17 cellular contexts compared by ENCODE assay signal in the genomic region with DNA sequence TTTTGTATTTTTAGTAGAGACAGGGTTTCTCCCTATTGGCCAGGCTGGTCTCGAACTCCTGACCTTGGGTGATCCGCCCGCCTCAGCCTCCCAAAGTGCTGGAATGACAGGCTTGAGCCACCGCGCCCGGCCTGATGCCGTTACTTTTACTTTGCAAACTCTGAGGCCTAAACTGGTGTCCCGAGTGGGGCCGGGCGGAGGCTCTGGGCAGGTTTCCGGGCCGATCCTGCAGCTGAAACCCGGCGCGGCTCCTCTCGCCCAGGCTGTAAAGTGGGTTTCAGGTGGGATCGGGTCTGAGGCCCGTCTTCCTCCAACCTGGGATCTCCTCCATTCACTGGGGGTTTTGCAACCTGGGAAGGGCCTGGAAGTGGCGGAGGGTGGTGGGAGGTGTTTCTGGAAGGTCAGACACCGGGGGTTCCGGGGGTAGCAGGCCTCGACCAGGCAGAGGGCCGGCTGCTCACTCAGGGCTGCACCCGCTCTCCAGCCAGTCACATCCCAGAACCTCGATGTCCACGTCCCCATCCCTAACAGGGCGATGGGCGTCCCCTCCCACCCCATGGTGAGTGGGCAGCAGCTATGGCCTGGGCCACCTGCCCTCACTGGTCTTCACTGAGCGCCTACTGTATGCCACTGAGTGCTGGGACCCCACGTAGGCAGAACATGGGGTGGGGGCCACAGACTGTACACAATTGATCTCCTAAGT. TPM values are rescaled to one million over a fixed set of nuclear protein-coding genes. Genes with fewer than 3 reads are reported as not detected.
A peak's percentile ranks its signal among the peaks of the same experiment; 100 is the strongest.
DNase-seq lines count a peak whose midpoint lies in the region; FAIRE-seq and TF ChIP-seq lines count a peak whose summit lies in the region.
"Had no signal": no experiment of that assay in that cellular context is flagged by ENCODE, and none has a peak within 500 bp of the region (broad histone marks: within the 10 kb centered on the region; RNA-seq: fewer than 3 reads in every experiment).

No MANE protein-coding gene starts in this region.

- H3K9me3 ChIP-seq in H1 (ENCODE audit: insufficient read depth in 2 of 2, low read depth in 1 of 2, low read length in 1 of 2): peaks cover 0 to 7% of the 10 kb centered on the region in 2 experiments; a peak in 1 of 4 replicates

- 90% methylated on average over 30 of the region's 30 CpGs; no CpG with 5 or more reads in 1 of the 2 experiments for WGBS in H1 (ENCODE audit: extremely low coverage in 1 of 2, insufficient coverage in 1 of 2, insufficient read length in 1 of 2, insufficient replicate concordance in 2 of 2, low coverage in 1 of 2, low lambda C conversion rate in 2 of 2, missing lambda C conversion rate in 1 of 2), 2 experiments

- H2BK15ac ChIP-seq in H1 (ENCODE audit: low read length): no peak overlapping the region

- H2BK20ac ChIP-seq in H1 (ENCODE audit: low read length): no peak overlapping the region

- peak overlapping the region; percentile 11 for H3K27ac Mint-ChIP-seq in activated naive CD4-positive, alpha-beta T cell treated with anti-CD3 and anti-CD28 coated beads, Interleukin-2, amount 10 ng/mL, durations not matched to agents 7 days and 5 days
- peak overlapping the region; percentile 97 for H3K27ac Mint-ChIP-seq in progenitor cell of endocrine pancreas
- H3K27ac Mint-ChIP-seq in activated naive CD4-positive, alpha-beta T cell treated with anti-CD3 and anti-CD28 coated beads for 36 hours: no peak overlapping the region

- intact Hi-C loops in activated naive CD4-positive, alpha-beta T cell treated with anti-CD3 and anti-CD28 coated beads for 36 hours (cut with micrococcal nuclease): no loop called here

- no peak overlapping the region for H3K4me3 ChIP-seq in H1 (ENCODE audit: extremely low read depth in 1 of 4, insufficient read depth in 2 of 4, low read depth in 3 of 4, low read length in 4 of 4)

- H3K23me2 ChIP-seq in H1 (ENCODE audit: low read depth, low read length): no peaks in the 10 kb centered on the region

- POLR2A ChIA-PET in H1 (lab: Charles Lee; ENCODE audit: partially characterized antibody): interaction anchor here (0.6 to 1.5 kb wide), 6 partner anchors 14 to 66 kb away, joined by 3 to 4 read pairs (median 3); no protein-coding TSS in a partner anchor

- no peak overlapping the region for H2BK12ac ChIP-seq in H1 (ENCODE audit: low read depth, low read length)

- TF ChIP-seq POLR2A in H1 (IDR thresholded peaks at IDR 0.05; ENCODE audit: control extremely low read depth in 1 of 2, low read depth in 2 of 2, low read length in 2 of 2): no peak

- no peak overlapping the region for H4K5ac ChIP-seq in H1 (ENCODE audit: insufficient read length, low read depth, low read length)

- peaks cover 5 to 33% (median 20%) of the 10 kb centered on the region in 4 experiments for H3K36me3 ChIP-seq in H1 (ENCODE audit: control insufficient read depth in 2 of 4, insufficient read depth in 4 of 4, low read length in 3 of 4)

- DNase-seq in activated naive CD4-positive, alpha-beta T cell treated with anti-CD3 and anti-CD28 coated beads, Interleukin-2, amount 10 ng/mL, durations not matched to agents 7 days and 5 days: no peak
- DNase-seq in activated naive CD4-positive, alpha-beta T cell treated with anti-CD3 and anti-CD28 coated beads, Interleukin-2, amount 50 U/mL, for 16 hours: no peak
- DNase-seq in H1 (ENCODE audit: low read depth in 1 of 2, low spot score in 2 of 2) (no peak), progenitor cell of endocrine pancreas (ENCODE audit: low spot score, unreplicated experiment) (no peak), KBM-7 (no peak)
- DNase-seq in activated naive CD4-positive, alpha-beta T cell treated with anti-CD3 and anti-CD28 coated beads for 36 hours: no peak
- DNase-seq: 8988T, DMS153, EL, Karpas-422, NCI-H1417, NCI-H1930, NCI-H510A, NCI-H82 had no signal

- no peak overlapping the region for H4K8ac ChIP-seq in H1 (ENCODE audit: extremely low read depth, insufficient read depth, low read length)

- H3K27ac ChIP-seq in H1 (ENCODE audit: low read depth, low read length): no peak overlapping the region
- H3K27ac ChIP-seq: C4-2B had no signal

- no peak overlapping the region for H3K4me2 ChIP-seq in H1 (ENCODE audit: insufficient read depth in 1 of 2, low read depth in 2 of 2, low read length in 2 of 2)

- peaks cover 0 to 3% of the 10 kb centered on the region in 2 experiments for H4K20me1 ChIP-seq in H1 (replicated peaks in 1 of 2; ENCODE audit: control insufficient read depth in 1 of 2, insufficient read depth in 2 of 2, low read length in 2 of 2)

- in situ Hi-C loops in KBM-7 (cut with MboI; ENCODE audit: low pct_unique_long_range_greater_than_20kb, low sequenced_read_pairs): no loop called here

- no peak overlapping the region for H2AK5ac ChIP-seq in H1 (ENCODE audit: low read depth, low read length)

- peak overlapping the region; percentile 12; the same call in 1 of the 2 replicates for H2BK5ac ChIP-seq in H1 (ENCODE audit: low read depth, low read length)

- H3K23ac ChIP-seq in H1 (ENCODE audit: insufficient read length): no peak overlapping the region

- no peak overlapping the region for H4K91ac ChIP-seq in H1 (replicated peaks; ENCODE audit: insufficient read length, low read length)

- no peak overlapping the region for H3K18ac ChIP-seq in H1 (ENCODE audit: extremely low read depth, low read length)

- H2BK120ac ChIP-seq in H1 (replicated peaks; ENCODE audit: low read depth, low read length): no peak overlapping the region

- CTCF ChIA-PET in activated naive CD4-positive, alpha-beta T cell treated with anti-CD3 and anti-CD28 coated beads, Interleukin-2, amount 10 ng/mL, durations not matched to agents 7 days and 5 days (lab: Charles Lee): no interaction called here
- CTCF ChIA-PET in H1 (lab: Charles Lee; ENCODE audit: partially characterized antibody): interaction anchor here (0.7 to 2.0 kb wide), 5 partner anchors 8 to 36 kb away, joined by 3 to 8 read pairs (median 5); no protein-coding TSS in a partner anchor
- CTCF ChIA-PET in activated naive CD4-positive, alpha-beta T cell treated with anti-CD3 and anti-CD28 coated beads for 36 hours (lab: Charles Lee): no interaction called here

- H3K36me3 Mint-ChIP-seq in activated naive CD4-positive, alpha-beta T cell treated with anti-CD3 and anti-CD28 coated beads, Interleukin-2, amount 10 ng/mL, durations not matched to agents 7 days and 5 days: peaks cover 37% of the 10 kb centered on the region
- peaks cover 33% of the 10 kb centered on the region for H3K36me3 Mint-ChIP-seq in progenitor cell of endocrine pancreas (ENCODE audit: insufficient read depth)
- peaks cover 12% of the 10 kb centered on the region for H3K36me3 Mint-ChIP-seq in activated naive CD4-positive, alpha-beta T cell treated with anti-CD3 and anti-CD28 coated beads for 36 hours (ENCODE audit: low read depth)

- H3K79me1 ChIP-seq in H1 (ENCODE audit: low read depth, low read length): no peaks in the 10 kb centered on the region

- H3K14ac ChIP-seq in H1 (ENCODE audit: insufficient read length): no peak overlapping the region

- H3K9ac ChIP-seq in H1 (replicated peaks in 1 of 4; ENCODE audit: extremely low read depth in 1 of 4, low read depth in 3 of 4, low read length in 3 of 4): no peak overlapping the region

- peaks cover 0 to 8% (median 4%) of the 10 kb centered on the region in 4 experiments; a peak in 3 of 7 replicates for H3K4me1 ChIP-seq in H1 (replicated peaks in 1 of 4; ENCODE audit: control insufficient read depth in 3 of 4, insufficient read depth in 4 of 4, low read length in 3 of 4)

- H3K4me1 Mint-ChIP-seq in activated naive CD4-positive, alpha-beta T cell treated with anti-CD3 and anti-CD28 coated beads, Interleukin-2, amount 10 ng/mL, durations not matched to agents 7 days and 5 days: peaks cover 20% of the 10 kb centered on the region
- peaks cover 26% of the 10 kb centered on the region for H3K4me1 Mint-ChIP-seq in progenitor cell of endocrine pancreas (ENCODE audit: low read depth)
- peaks cover 8% of the 10 kb centered on the region for H3K4me1 Mint-ChIP-seq in activated naive CD4-positive, alpha-beta T cell treated with anti-CD3 and anti-CD28 coated beads for 36 hours (ENCODE audit: low read depth)

- TF ChIP-seq CTCF in H1 (IDR thresholded peaks at IDR 0.05; ENCODE audit: control extremely low read depth in 1 of 3, insufficient read depth in 1 of 3, low read depth in 1 of 3, low read length in 3 of 3): no peak
- TF ChIP-seq CTCF in progenitor cell of endocrine pancreas (IDR thresholded peaks at IDR 0.05; ENCODE audit: unreplicated experiment): no peak

- H3K9me3 Mint-ChIP-seq in activated naive CD4-positive, alpha-beta T cell treated with anti-CD3 and anti-CD28 coated beads, Interleukin-2, amount 10 ng/mL, durations not matched to agents 7 days and 5 days: no peaks in the 10 kb centered on the region
- no peaks in the 10 kb centered on the region for H3K9me3 Mint-ChIP-seq in progenitor cell of endocrine pancreas (ENCODE audit: low read depth)
- H3K9me3 Mint-ChIP-seq in activated naive CD4-positive, alpha-beta T cell treated with anti-CD3 and anti-CD28 coated beads for 36 hours: peaks cover 3% of the 10 kb centered on the region

- no peak for FAIRE-seq in H1 (lab: Jason Lieb, UNC)
- FAIRE-seq: H54, RCC 7860 had no signal

- H3K4ac ChIP-seq in H1 (replicated peaks; ENCODE audit: insufficient read length, low read depth, low read length): no peak overlapping the region

- H3K27me3 ChIP-seq in H1 (replicated peaks in 1 of 4; ENCODE audit: control insufficient read depth in 3 of 4, extremely low read depth in 1 of 4, insufficient read depth in 3 of 4, low read length in 3 of 4): no peaks in the 10 kb centered on the region

- H3K4me3 Mint-ChIP-seq in activated naive CD4-positive, alpha-beta T cell treated with anti-CD3 and anti-CD28 coated beads, Interleukin-2, amount 10 ng/mL, durations not matched to agents 7 days and 5 days: no peak overlapping the region
- H3K4me3 Mint-ChIP-seq in progenitor cell of endocrine pancreas (ENCODE audit: low read depth): no peak overlapping the region
- H3K4me3 Mint-ChIP-seq in activated naive CD4-positive, alpha-beta T cell treated with anti-CD3 and anti-CD28 coated beads for 36 hours: no peak overlapping the region

- TF ChIP-seq EP300 in H1 (IDR thresholded peaks at IDR 0.05; ENCODE audit: borderline replicate concordance in 1 of 2, low read depth in 2 of 2, low read length in 2 of 2): no peak

- H3K56ac ChIP-seq in H1 (replicated peaks; ENCODE audit: insufficient read length, low read depth, low read length): no peak overlapping the region

- no peak overlapping the region for H2AFZ ChIP-seq in H1 (ENCODE audit: low read length)

- TF ChIP-seq RAD21 in H1 (IDR thresholded peaks at IDR 0.05 in 1 of 2, conservative IDR thresholded peaks at IDR 0.05 in 1 of 2; ENCODE audit: low read depth in 2 of 2, low read length in 2 of 2): no peak

- no peaks in the 10 kb centered on the region for H3K27me3 Mint-ChIP-seq in activated naive CD4-positive, alpha-beta T cell treated with anti-CD3 and anti-CD28 coated beads, Interleukin-2, amount 10 ng/mL, durations not matched to agents 7 days and 5 days
- H3K27me3 Mint-ChIP-seq in progenitor cell of endocrine pancreas: no peaks in the 10 kb centered on the region
- no peaks in the 10 kb centered on the region for H3K27me3 Mint-ChIP-seq in activated naive CD4-positive, alpha-beta T cell treated with anti-CD3 and anti-CD28 coated beads for 36 hours (ENCODE audit: low read depth)

- 0 out of 4 replicates have a peak, but pooled peaks cover 0 to 3% of the 10 kb centered on the region in 2 experiments for H3K79me2 ChIP-seq in H1 (ENCODE audit: control insufficient read depth in 1 of 2, insufficient read depth in 2 of 2, low read length in 2 of 2)

RNA-seq across cellular contexts. Expression of a gene that starts 21.3 kb away (rescaled TPM):
- 87.7 and 90.1 TPM in 2 replicates for total RNA-seq in H1 (2021; fragmentation: NEBNext Ultra II Directional; extraction: Animal tissue kit (Norgen Biotek cat#: 25700))
- 177 and 264 TPM in 2 replicates for polyA plus RNA-seq in H1 (2011; rRNA removed)
- polyA plus RNA-seq in H1 (2011; cell fraction: cytosol; rRNA removed): 143 TPM
- polyA plus RNA-seq in H1 (2011; cell fraction: nucleus; rRNA removed): 218 TPM
- polyA plus RNA-seq in H1 (2012, experiment 1 of 2): 107 to 120 TPM (median 118 TPM) in 4 replicates
- polyA plus RNA-seq in H1 (2012, experiment 2 of 2): 195 TPM
- 52.1 TPM for polyA plus RNA-seq in H1 (2013, experiment 1 of 2)
- polyA plus RNA-seq in H1 (2013, experiment 2 of 2): 49.3 TPM
- polyA minus RNA-seq in H1 (2011; rRNA and poly(A)+ RNA removed): 46.1 and 53.0 TPM in 2 replicates
- polyA minus RNA-seq in H1 (2011; cell fraction: cytosol; rRNA and poly(A)+ RNA removed): 101 TPM
- 65.5 TPM for polyA minus RNA-seq in H1 (2011; cell fraction: nucleus; rRNA and poly(A)+ RNA removed)
- total RNA-seq in progenitor cell of endocrine pancreas: 71.8 and 72.3 TPM in 2 replicates
- 10 to 100 TPM; 77.8 to 82.0 TPM for total RNA-seq in activated naive CD4-positive, alpha-beta T cell treated with anti-CD3 and anti-CD28 coated beads for 36 hours

RNA-seq across cellular contexts. Expression of a gene that starts 37.0 kb away (rescaled TPM):
- 77.4 and 78.4 TPM in 2 replicates for total RNA-seq in H1 (2021; fragmentation: NEBNext Ultra II Directional; extraction: Animal tissue kit (Norgen Biotek cat#: 25700))
- 40.5 and 59.3 TPM in 2 replicates for polyA plus RNA-seq in H1 (2011; rRNA removed)
- polyA plus RNA-seq in H1 (2011; cell fraction: cytosol; rRNA removed): 36.7 TPM
- polyA plus RNA-seq in H1 (2011; cell fraction: nucleus; rRNA removed): 81.3 TPM
- 54.1 to 64.5 TPM (median 58.9 TPM) in 4 replicates for polyA plus RNA-seq in H1 (2012, experiment 1 of 2)
- 42.7 TPM for polyA plus RNA-seq in H1 (2012, experiment 2 of 2)
- polyA plus RNA-seq in H1 (2013, experiment 1 of 2): 56.0 TPM
- 52.3 TPM for polyA plus RNA-seq in H1 (2013, experiment 2 of 2)
- 69.0 and 86.2 TPM in 2 replicates for polyA minus RNA-seq in H1 (2011; rRNA and poly(A)+ RNA removed)
- polyA minus RNA-seq in H1 (2011; cell fraction: cytosol; rRNA and poly(A)+ RNA removed): 101 TPM
- 66.4 TPM for polyA minus RNA-seq in H1 (2011; cell fraction: nucleus; rRNA and poly(A)+ RNA removed)
- total RNA-seq in progenitor cell of endocrine pancreas: 149 and 154 TPM in 2 replicates
- 10 to 100 TPM; 23.1 to 28.4 TPM for total RNA-seq in activated naive CD4-positive, alpha-beta T cell treated with anti-CD3 and anti-CD28 coated beads for 36 hours

RNA-seq across cellular contexts. Expression of a gene that starts 37.4 kb away (rescaled TPM):
- total RNA-seq in H1 (2021; fragmentation: NEBNext Ultra II Directional; extraction: Animal tissue kit (Norgen Biotek cat#: 25700)): 0.45 and 0.63 TPM in 2 replicates
- polyA plus RNA-seq in H1 (2011; rRNA removed): 1.0 and 2.0 TPM in 2 replicates
- 1.4 TPM for polyA plus RNA-seq in H1 (2011; cell fraction: cytosol; rRNA removed)
- polyA plus RNA-seq in H1 (2011; cell fraction: nucleus; rRNA removed): 8.4 TPM
- 0.14 to 1.1 TPM (median 0.78 TPM) in 4 replicates for polyA plus RNA-seq in H1 (2012, experiment 1 of 2)
- 0.13 TPM for polyA plus RNA-seq in H1 (2012, experiment 2 of 2)
- 0.93 TPM for polyA plus RNA-seq in H1 (2013, experiment 1 of 2)
- 0.74 TPM for polyA plus RNA-seq in H1 (2013, experiment 2 of 2)
- 0.27 and 0.28 TPM in 2 replicates for polyA minus RNA-seq in H1 (2011; rRNA and poly(A)+ RNA removed)
- 0.29 TPM for polyA minus RNA-seq in H1 (2011; cell fraction: cytosol; rRNA and poly(A)+ RNA removed)
- polyA minus RNA-seq in H1 (2011; cell fraction: nucleus; rRNA and poly(A)+ RNA removed): 1.1 TPM
- total RNA-seq in progenitor cell of endocrine pancreas: 1.4 and 1.5 TPM in 2 replicates
- total RNA-seq in activated naive CD4-positive, alpha-beta T cell treated with anti-CD3 and anti-CD28 coated beads for 36 hours: under 1 TPM in 1 of 2 experiments, not detected in 1; 0.10 TPM

RNA-seq across cellular contexts. Expression of a gene that starts 45.7 kb away (rescaled TPM):
- 2.3 and 2.6 TPM in 2 replicates for total RNA-seq in H1 (2021; fragmentation: NEBNext Ultra II Directional; extraction: Animal tissue kit (Norgen Biotek cat#: 25700))
- polyA plus RNA-seq in H1 (2011; rRNA removed): 2.7 and 5.1 TPM in 2 replicates
- polyA plus RNA-seq in H1 (2011; cell fraction: cytosol; rRNA removed): 3.4 TPM
- 10.4 TPM for polyA plus RNA-seq in H1 (2011; cell fraction: nucleus; rRNA removed)
- 1.2 to 2.3 TPM (median 1.8 TPM) in 4 replicates for polyA plus RNA-seq in H1 (2012, experiment 1 of 2)
- 1.5 TPM for polyA plus RNA-seq in H1 (2012, experiment 2 of 2)
- 3.0 TPM for polyA plus RNA-seq in H1 (2013, experiment 1 of 2)
- 2.4 TPM for polyA plus RNA-seq in H1 (2013, experiment 2 of 2)
- polyA minus RNA-seq in H1 (2011; rRNA and poly(A)+ RNA removed): 0.32 and 0.68 TPM in 2 replicates
- polyA minus RNA-seq in H1 (2011; cell fraction: cytosol; rRNA and poly(A)+ RNA removed): 0.88 TPM
- 0.80 TPM for polyA minus RNA-seq in H1 (2011; cell fraction: nucleus; rRNA and poly(A)+ RNA removed)
- total RNA-seq in progenitor cell of endocrine pancreas: 5.8 and 6.1 TPM in 2 replicates
- 1 to 10 TPM; 5.3 to 6.6 TPM for total RNA-seq in activated naive CD4-positive, alpha-beta T cell treated with anti-CD3 and anti-CD28 coated beads for 36 hours

RNA-seq across cellular contexts. Expression of a gene that starts 49.8 kb away (rescaled TPM):
- total RNA-seq in H1 (2021; fragmentation: NEBNext Ultra II Directional; extraction: Animal tissue kit (Norgen Biotek cat#: 25700)): 76.1 and 76.8 TPM in 2 replicates
- 102 and 151 TPM in 2 replicates for polyA plus RNA-seq in H1 (2011; rRNA removed)
- polyA plus RNA-seq in H1 (2011; cell fraction: cytosol; rRNA removed): 65.9 TPM
- 119 TPM for polyA plus RNA-seq in H1 (2011; cell fraction: nucleus; rRNA removed)
- 45.6 to 106 TPM (median 70.3 TPM) in 4 replicates for polyA plus RNA-seq in H1 (2012, experiment 1 of 2)
- polyA plus RNA-seq in H1 (2012, experiment 2 of 2): 76.6 TPM
- 118 TPM for polyA plus RNA-seq in H1 (2013, experiment 1 of 2)
- polyA plus RNA-seq in H1 (2013, experiment 2 of 2): 105 TPM
- polyA minus RNA-seq in H1 (2011; rRNA and poly(A)+ RNA removed): 24.5 and 26.8 TPM in 2 replicates
- 31.3 TPM for polyA minus RNA-seq in H1 (2011; cell fraction: cytosol; rRNA and poly(A)+ RNA removed)
- polyA minus RNA-seq in H1 (2011; cell fraction: nucleus; rRNA and poly(A)+ RNA removed): 24.6 TPM
- 61.4 and 63.1 TPM in 2 replicates for total RNA-seq in progenitor cell of endocrine pancreas
- 100 to 1,000 TPM; 111 to 120 TPM for total RNA-seq in activated naive CD4-positive, alpha-beta T cell treated with anti-CD3 and anti-CD28 coated beads for 36 hours
